8 cellular contexts compared by ENCODE assay signal in genomic region chr12:9634177-9634803, GRCh38. TPM values are rescaled to one million over a fixed set of nuclear protein-coding genes. Genes with fewer than 3 reads are reported as not detected.
A peak's percentile ranks its signal among the peaks of the same experiment; 100 is the strongest.
DNase-seq lines count a peak whose midpoint lies in the region; ATAC-seq lines count a peak whose summit lies in the region.

No MANE protein-coding gene starts in this region.

- ATAC-seq in HG02610 (IDR thresholded peaks at IDR 0.05; ENCODE audit: unreplicated experiment) (no peak), GM19328 (IDR thresholded peaks at IDR 0.05; ENCODE audit: unreplicated experiment) (no peak)

- H3K27ac Mint-ChIP-seq in activated naive CD8-positive, alpha-beta T cell treated with anti-CD3 and anti-CD28 coated beads for 36 hours = peak overlapping the region; percentile 88

- peaks cover 36% of the 10 kb centered on the region for H3K36me3 Mint-ChIP-seq in activated naive CD8-positive, alpha-beta T cell treated with anti-CD3 and anti-CD28 coated beads for 36 hours

- DNase-seq in GF-D8 (lab: John Stamatoyannopoulos, UW) (peak; percentile 12), HT-29 (ENCODE audit: low spot score) (peak; percentile 77), SW480 (ENCODE audit: low spot score) (peak; percentile 44), inferior parietal cortex (ENCODE audit: extremely low spot score) (peak; percentile 69)
- DNase-seq in activated naive CD8-positive, alpha-beta T cell treated with anti-CD3 and anti-CD28 coated beads for 36 hours = peak; percentile 61
- DNase-seq in stimulated activated CD4-positive, alpha-beta T cell treated with anti-CD3 and anti-CD28 coated beads, Interleukin-4, amount 100 ng/mL, for 4 hours = peak; percentile 67

- H3K27me3 Mint-ChIP-seq in activated naive CD8-positive, alpha-beta T cell treated with anti-CD3 and anti-CD28 coated beads for 36 hours = no peaks in the 10 kb centered on the region

- peak overlapping the region; percentile 60 for H3K4me3 Mint-ChIP-seq in activated naive CD8-positive, alpha-beta T cell treated with anti-CD3 and anti-CD28 coated beads for 36 hours

- peaks cover 10% of the 10 kb centered on the region for H3K9me3 Mint-ChIP-seq in activated naive CD8-positive, alpha-beta T cell treated with anti-CD3 and anti-CD28 coated beads for 36 hours

- H3K4me1 Mint-ChIP-seq in activated naive CD8-positive, alpha-beta T cell treated with anti-CD3 and anti-CD28 coated beads for 36 hours = peaks cover 46% of the 10 kb centered on the region

RNA-seq across cellular contexts. Expression of gene KLRB1, which starts 26.6 kb away (rescaled TPM):
- total RNA-seq in HT-29 (2014; rRNA removed; shearing (Covaris generic)) = not detected in 2 replicates
- not detected for total RNA-seq in activated naive CD8-positive, alpha-beta T cell treated with anti-CD3 and anti-CD28 coated beads for 36 hours

RNA-seq across cellular contexts. Expression of gene CLEC2D, which starts 35.2 kb away (rescaled TPM):
- total RNA-seq in HT-29 (2014; rRNA removed; shearing (Covaris generic)) = 0.03 and 0.37 TPM in 2 replicates
- 100 to 1,000 TPM; 270 to 290 TPM for total RNA-seq in activated naive CD8-positive, alpha-beta T cell treated with anti-CD3 and anti-CD28 coated beads for 36 hours

Comparison
In these comparisons a context has a peak if more than half of its experiments do, and no peak if none do; other contexts are left out.
1. DNase-seq: peak in every context shown above with its lines; median percentile 77 in HT-29; 69 in inferior parietal cortex; 67 in stimulated activated CD4-positive, alpha-beta T cell treated with anti-CD3 and anti-CD28 coated beads, Interleukin-4, amount 100 ng/mL, for 4 hours; 61 in activated naive CD8-positive, alpha-beta T cell treated with anti-CD3 and anti-CD28 coated beads for 36 hours; 44 in SW480; 12 in GF-D8.
2. RNA of gene CLEC2D, which starts 35.2 kb away (total RNA-seq): 270 to 290 TPM in activated naive CD8-positive, alpha-beta T cell treated with anti-CD3 and anti-CD28 coated beads for 36 hours; 0.03 to 0.37 TPM in HT-29; every median in the first group is over 100 times any median in the second.